In genomic region chr5:95884511-95884910, GRCh38 we compare ENCODE assay signal across 21 cellular contexts.
A peak's percentile ranks its signal among the peaks of the same experiment; 100 is the strongest.
DNase-seq lines count a peak whose midpoint lies in the region; ATAC-seq, FAIRE-seq and TF ChIP-seq lines count a peak whose summit lies in the region.
"Had no signal": no experiment of that assay in that cellular context is flagged by ENCODE, and none has a peak within 500 bp of the region (broad histone marks: within the 10 kb centered on the region; RNA-seq: fewer than 3 reads in every experiment).

No MANE protein-coding gene starts in this region.

- ATAC-seq in stimulated activated effector memory CD8-positive, alpha-beta T cell treated with anti-CD3 and anti-CD28 coated beads, Interleukin-12 subunit alpha, Interleukin-12 subunit beta, amount 100 ng/mL, for 72 hours = no peak
- ATAC-seq: left colon; naive thymus-derived CD4-positive, alpha-beta T cell; WTC11 had no signal

- no peak overlapping the region for H2AFZ ChIP-seq in PC-9

- H3K36me3 Mint-ChIP-seq in endothelial cell (ENCODE audit: low read depth, unreplicated experiment) = no peaks in the 10 kb centered on the region
- H3K36me3 Mint-ChIP-seq in stimulated activated effector memory CD8-positive, alpha-beta T cell treated with anti-CD3 and anti-CD28 coated beads, Interleukin-12 subunit alpha, Interleukin-12 subunit beta, amount 100 ng/mL, for 72 hours = peaks cover 54% of the 10 kb centered on the region
- H3K36me3 Mint-ChIP-seq: WTC11 had no signal

- no peaks in the 10 kb centered on the region for H3K9me2 ChIP-seq in PC-9 (ENCODE audit: insufficient read depth)

- CTCF ChIA-PET in PC-9 (lab: Charles Lee) = no interaction called here

- H3K27ac Mint-ChIP-seq in endothelial cell (ENCODE audit: unreplicated experiment) = peak overlapping the region; percentile 3
- H3K27ac Mint-ChIP-seq in stimulated activated effector memory CD8-positive, alpha-beta T cell treated with anti-CD3 and anti-CD28 coated beads, Interleukin-12 subunit alpha, Interleukin-12 subunit beta, amount 100 ng/mL, for 72 hours = peak overlapping the region; percentile 69
- H3K27ac Mint-ChIP-seq: activated CD4-positive, alpha-beta memory T cell treated with anti-CD3 and anti-CD28 coated beads for 36 hours; activated naive CD4-positive, alpha-beta T cell treated with anti-CD3 and anti-CD28 coated beads, Interleukin-2, amount 50 U/mL, for 24 hours; WTC11 had no signal

- TF ChIP-seq POLR2A in GM12892 (IDR thresholded peaks at IDR 0.05; ENCODE audit: low read depth, low read length) = 0 out of 2 replicates have a peak, but pooled peaks have one; percentile 5

- 0 out of 2 replicates have a peak, but pooled peaks cover 4% of the 10 kb centered on the region for H3K9me3 ChIP-seq in PC-9 (ENCODE audit: insufficient read depth, low read depth)
- H3K9me3 ChIP-seq: ascending aorta, esophagus muscularis mucosa had no signal

- H3K27me3 ChIP-seq in PC-9 (ENCODE audit: insufficient read depth, low read depth) = no peaks in the 10 kb centered on the region
- H3K27me3 ChIP-seq: ascending aorta, esophagus muscularis mucosa had no signal

- H3F3A ChIP-seq in PC-9 (ENCODE audit: insufficient read depth, low read depth) = peaks cover 28% of the 10 kb centered on the region

- no peaks in the 10 kb centered on the region; the same call in 1 of the 2 replicates for H3K79me2 ChIP-seq in PC-9 (ENCODE audit: low read depth)

- no TSS peak for BruUV-seq in PC-9 (replicated peaks; lab: Mats Ljungman, UMichigan)

- H3K4me3 Mint-ChIP-seq in endothelial cell (ENCODE audit: unreplicated experiment) = no peak overlapping the region
- no peak overlapping the region for H3K4me3 Mint-ChIP-seq in stimulated activated effector memory CD8-positive, alpha-beta T cell treated with anti-CD3 and anti-CD28 coated beads, Interleukin-12 subunit alpha, Interleukin-12 subunit beta, amount 100 ng/mL, for 72 hours
- H3K4me3 Mint-ChIP-seq: activated CD4-positive, alpha-beta memory T cell treated with anti-CD3 and anti-CD28 coated beads for 36 hours; activated naive CD4-positive, alpha-beta T cell treated with anti-CD3 and anti-CD28 coated beads, Interleukin-2, amount 50 U/mL, for 24 hours; central memory CD8-positive, alpha-beta T cell; naive thymus-derived CD4-positive, alpha-beta T cell; WTC11 had no signal

- no peaks in the 10 kb centered on the region for H3K9me3 Mint-ChIP-seq in endothelial cell (ENCODE audit: unreplicated experiment)
- no peaks in the 10 kb centered on the region for H3K9me3 Mint-ChIP-seq in stimulated activated effector memory CD8-positive, alpha-beta T cell treated with anti-CD3 and anti-CD28 coated beads, Interleukin-12 subunit alpha, Interleukin-12 subunit beta, amount 100 ng/mL, for 72 hours
- H3K9me3 Mint-ChIP-seq: activated CD4-positive, alpha-beta memory T cell treated with anti-CD3 and anti-CD28 coated beads for 36 hours; activated naive CD4-positive, alpha-beta T cell treated with anti-CD3 and anti-CD28 coated beads, Interleukin-2, amount 50 U/mL, for 24 hours; central memory CD8-positive, alpha-beta T cell; naive thymus-derived CD4-positive, alpha-beta T cell; stimulated activated naive B cell treated with anti-CD40 and anti-IgM and Interleukin-4, amounts not matched to agents 10 μg/mL and 1 μg/mL and 100 μg/mL, for 72 hours; WTC11 had no signal

- H4K20me1 ChIP-seq in PC-9 (ENCODE audit: insufficient read depth) = no peaks in the 10 kb centered on the region

- peaks cover 2% of the 10 kb centered on the region for H3K27me3 Mint-ChIP-seq in endothelial cell (ENCODE audit: unreplicated experiment)
- H3K27me3 Mint-ChIP-seq: activated CD4-positive, alpha-beta memory T cell treated with anti-CD3 and anti-CD28 coated beads for 36 hours; activated naive CD4-positive, alpha-beta T cell treated with anti-CD3 and anti-CD28 coated beads, Interleukin-2, amount 50 U/mL, for 24 hours; central memory CD8-positive, alpha-beta T cell; naive thymus-derived CD4-positive, alpha-beta T cell; stimulated activated naive B cell treated with anti-CD40 and anti-IgM and Interleukin-4, amounts not matched to agents 10 μg/mL and 1 μg/mL and 100 μg/mL, for 72 hours had no signal

- no peak for FAIRE-seq in GM12892 (lab: Jason Lieb, UNC)

- H3K36me3 ChIP-seq in PC-9 (ENCODE audit: low read depth) = peaks cover 10% of the 10 kb centered on the region; the same call in 1 of the 2 replicates

- no peak overlapping the region for H3K4me3 ChIP-seq in PC-9
- H3K4me3 ChIP-seq: ascending aorta, esophagus muscularis mucosa had no signal

- POLR2A ChIA-PET in PC-9 (lab: Charles Lee; ENCODE audit: unreplicated experiment) = interaction anchor here (0.6 kb wide), 1 partner anchor 13 kb away, joined by 6 read pairs; no protein-coding TSS in a partner anchor

- DNase-seq in GM12892 (ENCODE audit: insufficient read length) = no peak
- DNase-seq in PC-9 = no peak
- no peak for DNase-seq in endothelial cell (ENCODE audit: low spot score)
- no peak for DNase-seq in stimulated activated effector memory CD8-positive, alpha-beta T cell treated with anti-CD3 and anti-CD28 coated beads, Interleukin-12 subunit alpha, Interleukin-12 subunit beta, amount 100 ng/mL, for 72 hours (ENCODE audit: low spot score in 2 of 2)
- no peak for DNase-seq in dedifferentiated amniotic fluid mesenchymal stem cell (ENCODE audit: extremely low spot score)
- DNase-seq in cardiac septum (ENCODE audit: low spot score) = no peak
- no peak for DNase-seq in NCI-H446 (lab: John Stamatoyannopoulos, UW)
- DNase-seq: activated CD4-positive, alpha-beta memory T cell treated with anti-CD3 and anti-CD28 coated beads for 36 hours; left colon; naive thymus-derived CD4-positive, alpha-beta T cell; NCI-H187; NCI-H748 treated with DMSO at 0.1 percent for 48 hours; SHP77 treated with DMSO at 0.1 percent for 48 hours; stimulated activated naive B cell treated with anti-CD40 and anti-IgM and Interleukin-4, amounts not matched to agents 10 μg/mL and 1 μg/mL and 100 μg/mL, for 72 hours; T-helper 1 cell had no signal

- TF ChIP-seq CTCF in PC-9 (conservative IDR thresholded peaks at IDR 0.05) (no peak), endothelial cell (IDR thresholded peaks at IDR 0.05; ENCODE audit: unreplicated experiment) (no peak)

- peak overlapping the region; percentile 55 for H3K4me2 ChIP-seq in PC-9

- H3K4me1 Mint-ChIP-seq in endothelial cell (ENCODE audit: unreplicated experiment) = peaks cover 4% of the 10 kb centered on the region
- H3K4me1 Mint-ChIP-seq in stimulated activated effector memory CD8-positive, alpha-beta T cell treated with anti-CD3 and anti-CD28 coated beads, Interleukin-12 subunit alpha, Interleukin-12 subunit beta, amount 100 ng/mL, for 72 hours = peaks cover 11% of the 10 kb centered on the region
- H3K4me1 Mint-ChIP-seq: activated naive CD4-positive, alpha-beta T cell treated with anti-CD3 and anti-CD28 coated beads, Interleukin-2, amount 50 U/mL, for 24 hours; central memory CD8-positive, alpha-beta T cell; WTC11 had no signal

- peak overlapping the region; percentile 75 for H3K27ac ChIP-seq in PC-9
- H3K27ac ChIP-seq: esophagus muscularis mucosa, HL-60 had no signal

- intact Hi-C loops in PC-9 (cut with micrococcal nuclease; ENCODE audit: unreplicated experiment) (loop anchor here (5.0 to 10.0 kb wide), 2 partner anchors 78 to 270 kb away; partner anchors contain the start of gene ELL2), cardiac septum (cut with DNase I) (no loop called here)

- peaks cover 26% of the 10 kb centered on the region for H3K4me1 ChIP-seq in PC-9 (replicated peaks; ENCODE audit: insufficient read depth)
- H3K4me1 ChIP-seq: esophagus muscularis mucosa had no signal
